1 cellular context compared by ENCODE assay signal in the genomic region with DNA sequence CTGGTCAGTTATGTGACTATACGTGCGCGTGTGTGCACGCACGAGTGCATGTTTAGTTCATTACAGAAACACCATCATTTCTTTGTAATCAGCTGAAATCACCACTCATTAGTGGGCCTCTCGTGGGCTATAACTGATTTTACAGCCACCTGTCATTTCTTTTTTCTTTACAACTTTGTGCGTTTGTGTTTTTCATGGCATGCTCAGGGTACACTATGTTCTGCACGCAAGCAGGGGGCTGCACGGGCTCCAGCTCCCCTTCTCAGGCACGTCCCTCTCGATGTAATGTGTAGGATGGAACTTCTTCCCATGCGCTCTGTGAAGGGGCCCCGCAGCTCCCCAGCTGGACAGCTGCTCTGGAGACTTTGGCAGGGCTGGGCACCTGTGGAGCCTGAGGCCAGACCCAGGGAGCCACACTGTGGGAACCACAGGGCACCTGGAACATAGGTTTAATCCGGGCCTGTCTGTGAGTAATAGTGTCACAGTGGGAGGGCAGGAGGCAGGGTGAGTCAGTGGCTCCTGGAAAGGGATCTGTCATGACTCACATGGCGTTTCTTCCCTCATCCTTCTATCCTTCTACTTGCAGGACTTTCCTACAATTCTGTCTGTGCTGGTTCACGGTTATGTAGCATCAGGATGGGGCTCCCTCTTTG.
TF ChIP-seq lines count a peak whose summit lies in the region.

No MANE protein-coding gene starts in this region.

TF ChIP-seq in IMR-90, 13 proteins besides CTCF, POLR2A, EP300 and RAD21:
- TF ChIP-seq BHLHE40 (IDR thresholded peaks at IDR 0.05; ENCODE audit: low read depth, low read length) = peak; percentile 19; the same call in 1 of the 2 replicates
- no peak for TF ChIP-seq MAFK (IDR thresholded peaks at IDR 0.05; ENCODE audit: low read depth, low read length)
- peak; percentile 24; the same call in 1 of the 2 replicates for TF ChIP-seq MAZ (IDR thresholded peaks at IDR 0.05; ENCODE audit: borderline replicate concordance, low read depth, low read length)
- TF ChIP-seq RCOR1 (IDR thresholded peaks at IDR 0.05; ENCODE audit: insufficient replicate concordance, low read length) = no peak
- TF ChIP-seq FOS (IDR thresholded peaks at IDR 0.05; ENCODE audit: low read depth, low read length) = peak; percentile 93
- 0 out of 2 replicates have a peak, but pooled peaks have one; percentile 47 for TF ChIP-seq MXI1 (IDR thresholded peaks at IDR 0.05; ENCODE audit: borderline replicate concordance, low read depth, low read length)
